1 cellular context compared by ENCODE assay signal in genomic region chr12:79555006-79555925, GRCh38.
TF ChIP-seq lines count a peak whose summit lies in the region.

No MANE protein-coding gene starts in this region.

TF ChIP-seq in GM23338, 12 proteins besides CTCF, POLR2A, EP300 and RAD21 (continued from another document):
- TF ChIP-seq, protein P1, sequence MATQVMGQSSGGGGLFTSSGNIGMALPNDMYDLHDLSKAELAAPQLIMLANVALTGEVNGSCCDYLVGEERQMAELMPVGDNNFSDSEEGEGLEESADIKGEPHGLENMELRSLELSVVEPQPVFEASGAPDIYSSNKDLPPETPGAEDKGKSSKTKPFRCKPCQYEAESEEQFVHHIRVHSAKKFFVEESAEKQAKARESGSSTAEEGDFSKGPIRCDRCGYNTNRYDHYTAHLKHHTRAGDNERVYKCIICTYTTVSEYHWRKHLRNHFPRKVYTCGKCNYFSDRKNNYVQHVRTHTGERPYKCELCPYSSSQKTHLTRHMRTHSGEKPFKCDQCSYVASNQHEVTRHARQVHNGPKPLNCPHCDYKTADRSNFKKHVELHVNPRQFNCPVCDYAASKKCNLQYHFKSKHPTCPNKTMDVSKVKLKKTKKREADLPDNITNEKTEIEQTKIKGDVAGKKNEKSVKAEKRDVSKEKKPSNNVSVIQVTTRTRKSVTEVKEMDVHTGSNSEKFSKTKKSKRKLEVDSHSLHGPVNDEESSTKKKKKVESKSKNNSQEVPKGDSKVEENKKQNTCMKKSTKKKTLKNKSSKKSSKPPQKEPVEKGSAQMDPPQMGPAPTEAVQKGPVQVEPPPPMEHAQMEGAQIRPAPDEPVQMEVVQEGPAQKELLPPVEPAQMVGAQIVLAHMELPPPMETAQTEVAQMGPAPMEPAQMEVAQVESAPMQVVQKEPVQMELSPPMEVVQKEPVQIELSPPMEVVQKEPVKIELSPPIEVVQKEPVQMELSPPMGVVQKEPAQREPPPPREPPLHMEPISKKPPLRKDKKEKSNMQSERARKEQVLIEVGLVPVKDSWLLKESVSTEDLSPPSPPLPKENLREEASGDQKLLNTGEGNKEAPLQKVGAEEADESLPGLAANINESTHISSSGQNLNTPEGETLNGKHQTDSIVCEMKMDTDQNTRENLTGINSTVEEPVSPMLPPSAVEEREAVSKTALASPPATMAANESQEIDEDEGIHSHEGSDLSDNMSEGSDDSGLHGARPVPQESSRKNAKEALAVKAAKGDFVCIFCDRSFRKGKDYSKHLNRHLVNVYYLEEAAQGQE (IDR thresholded peaks at IDR 0.05; ENCODE audit: unreplicated experiment), result no peak
- TF ChIP-seq ZNF331 (CRISPR knock-in tag; IDR thresholded peaks at IDR 0.05; ENCODE audit: low read depth), result no peak
- TF ChIP-seq JUNB (IDR thresholded peaks at IDR 0.05; ENCODE audit: unreplicated experiment), result no peak
- TF ChIP-seq NANOG (IDR thresholded peaks at IDR 0.05; ENCODE audit: borderline replicate concordance), result no peak
- TF ChIP-seq ZNF114 (CRISPR knock-in tag; IDR thresholded peaks at IDR 0.05), result no peak
